ENCODE assay signal across 35 cellular contexts in the genomic region with DNA sequence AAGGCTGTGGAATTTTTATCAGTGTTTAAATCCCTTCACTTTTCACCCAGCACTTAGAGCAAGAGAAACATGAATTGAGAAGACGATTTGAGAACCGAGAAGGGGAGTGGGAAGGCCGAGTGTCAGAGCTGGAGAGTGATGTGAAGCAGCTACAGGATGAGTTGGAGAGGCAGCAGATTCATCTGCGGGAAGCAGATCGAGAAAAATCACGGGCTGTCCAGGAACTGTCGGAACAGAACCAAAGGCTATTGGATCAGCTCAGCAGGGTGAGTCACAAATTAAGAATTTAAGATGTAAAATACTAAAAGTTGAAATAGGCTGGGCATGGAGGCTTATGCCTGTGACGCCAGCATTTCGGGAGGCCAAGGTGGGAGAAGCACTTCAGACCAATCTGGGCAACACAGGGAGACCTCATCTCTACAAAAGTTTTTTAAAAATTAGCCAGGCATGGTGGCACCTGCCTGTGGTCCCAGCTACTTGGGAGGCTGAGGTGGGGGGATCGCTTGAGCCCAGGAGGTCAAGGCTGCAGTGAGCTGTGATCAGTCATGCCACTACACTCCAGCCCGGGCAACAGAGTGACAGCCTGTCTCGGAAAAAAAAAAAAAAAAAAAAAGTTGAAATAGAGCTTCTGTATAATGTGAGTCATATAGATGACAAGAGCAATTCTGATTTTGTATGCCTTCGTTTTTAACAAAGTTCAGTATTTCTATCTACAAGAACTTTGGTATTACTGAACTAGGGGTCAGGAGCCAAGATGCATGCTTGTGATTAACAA. TPM values are rescaled to one million over a fixed set of nuclear protein-coding genes. Genes with fewer than 3 reads are reported as not detected.
DNase-seq lines count a peak whose midpoint lies in the region; ATAC-seq, FAIRE-seq and TF ChIP-seq lines count a peak whose summit lies in the region.
"Had no signal": no experiment of that assay in that cellular context is flagged by ENCODE, and none has a peak within 500 bp of the region (broad histone marks: within the 10 kb centered on the region; RNA-seq: fewer than 3 reads in every experiment).

No MANE protein-coding gene starts in this region.

- ATAC-seq in activated CD8-positive, alpha-beta T cell treated with anti-CD3 and anti-CD28 coated beads for 36 hours, result peak; percentile 62
- no peak for ATAC-seq in activated CD8-positive, alpha-beta T cell treated with anti-CD3 and anti-CD28 coated beads, Interleukin-2, amount 10 ng/mL, durations not matched to agents 7 days and 5 days
- ATAC-seq: CD8-positive, alpha-beta T cell; gastrocnemius medialis; lower lobe of right lung; natural killer cell; psoas muscle; stimulated activated memory B cell treated with anti-CD40 and anti-IgM and Interleukin-4, amounts not matched to agents 10 μg/mL and 1 μg/mL and 100 μg/mL, for 72 hours had no signal

- no peak overlapping the region for H3K4me2 ChIP-seq in astrocyte (ENCODE audit: low read length)
- H3K4me2 ChIP-seq: hepatocyte had no signal

- H3K4me3 Mint-ChIP-seq in activated CD8-positive, alpha-beta T cell treated with anti-CD3 and anti-CD28 coated beads for 36 hours, result no peak overlapping the region
- no peak overlapping the region for H3K4me3 Mint-ChIP-seq in activated CD8-positive, alpha-beta T cell treated with anti-CD3 and anti-CD28 coated beads, Interleukin-2, amount 10 ng/mL, durations not matched to agents 7 days and 5 days
- H3K4me3 Mint-ChIP-seq in astrocyte (ENCODE audit: unreplicated experiment), result peak overlapping the region; percentile 28
- H3K4me3 Mint-ChIP-seq: activated CD4-positive, alpha-beta T cell treated with anti-CD3 and anti-CD28 coated beads, Interleukin-2, amount 10 ng/mL, durations not matched to agents 7 days and 5 days; CD8-positive, alpha-beta T cell; natural killer cell; stimulated activated memory B cell treated with anti-CD40 and anti-IgM and Interleukin-4, amounts not matched to agents 10 μg/mL and 1 μg/mL and 100 μg/mL, for 72 hours had no signal

- H3K9me3 ChIP-seq in astrocyte (ENCODE audit: insufficient read depth, low read depth, low read length), result no peaks in the 10 kb centered on the region
- H3K9me3 ChIP-seq: breast epithelium, gastrocnemius medialis, lower lobe of right lung, MG63, psoas muscle, SJCRH30, suprapubic skin had no signal

- FAIRE-seq in astrocyte (lab: Jason Lieb, UNC), result no peak
- FAIRE-seq: A204.1, endothelial cell of umbilical vein, H54 had no signal

- intact Hi-C loops in activated CD8-positive, alpha-beta T cell treated with anti-CD3 and anti-CD28 coated beads for 36 hours (cut with micrococcal nuclease), result no loop called here

- H2AFZ ChIP-seq in astrocyte (ENCODE audit: low read depth, low read length), result no peak overlapping the region
- H2AFZ ChIP-seq: hepatocyte had no signal

- POLR2A ChIA-PET in activated CD8-positive, alpha-beta T cell treated with anti-CD3 and anti-CD28 coated beads for 36 hours (lab: Charles Lee), result interaction anchor here (0.8 to 11.4 kb wide), 6 partner anchors 8 to 294 kb away, joined by 3 to 131 read pairs (median 4); partner anchors contain the start of genes BICDL1 and RNU4-2
- POLR2A ChIA-PET in activated CD8-positive, alpha-beta T cell treated with anti-CD3 and anti-CD28 coated beads, Interleukin-2, amount 10 ng/mL, durations not matched to agents 7 days and 5 days (lab: Charles Lee), result interaction anchor here (1.0 to 6.3 kb wide), 2 partner anchors 9 kb away, joined by 4 to 27 read pairs; partner anchors contain the start of gene BICDL1

- peaks cover 63% of the 10 kb centered on the region for H3K4me1 Mint-ChIP-seq in activated CD8-positive, alpha-beta T cell treated with anti-CD3 and anti-CD28 coated beads for 36 hours (ENCODE audit: low read depth)
- peaks cover 14% of the 10 kb centered on the region for H3K4me1 Mint-ChIP-seq in activated CD8-positive, alpha-beta T cell treated with anti-CD3 and anti-CD28 coated beads, Interleukin-2, amount 10 ng/mL, durations not matched to agents 7 days and 5 days (ENCODE audit: low read depth)
- H3K4me1 Mint-ChIP-seq in astrocyte (ENCODE audit: low read depth, unreplicated experiment), result peaks cover 24% of the 10 kb centered on the region
- H3K4me1 Mint-ChIP-seq: natural killer cell had no signal

- H3K27me3 Mint-ChIP-seq in activated CD8-positive, alpha-beta T cell treated with anti-CD3 and anti-CD28 coated beads for 36 hours, result no peaks in the 10 kb centered on the region
- no peaks in the 10 kb centered on the region for H3K27me3 Mint-ChIP-seq in activated CD8-positive, alpha-beta T cell treated with anti-CD3 and anti-CD28 coated beads, Interleukin-2, amount 10 ng/mL, durations not matched to agents 7 days and 5 days (ENCODE audit: low read depth)
- no peaks in the 10 kb centered on the region for H3K27me3 Mint-ChIP-seq in astrocyte (ENCODE audit: low read depth, unreplicated experiment)
- H3K27me3 Mint-ChIP-seq: activated CD4-positive, alpha-beta T cell treated with anti-CD3 and anti-CD28 coated beads, Interleukin-2, amount 10 ng/mL, durations not matched to agents 7 days and 5 days; stimulated activated memory B cell treated with anti-CD40 and anti-IgM and Interleukin-4, amounts not matched to agents 10 μg/mL and 1 μg/mL and 100 μg/mL, for 72 hours had no signal

- H3K4me3 ChIP-seq in astrocyte (ENCODE audit: insufficient read depth, low read depth, low read length), result no peak overlapping the region
- H3K4me3 ChIP-seq: breast epithelium, gastrocnemius medialis, hepatocyte, lower lobe of right lung, MG63, psoas muscle, SJCRH30, suprapubic skin had no signal

- H3K27ac ChIP-seq in astrocyte (ENCODE audit: low read depth, low read length), result no peak overlapping the region
- H3K27ac ChIP-seq: breast epithelium, gastrocnemius medialis, hepatocyte, HL-60, lower lobe of right lung, psoas muscle, SJCRH30, suprapubic skin had no signal

- CTCF ChIA-PET in activated CD8-positive, alpha-beta T cell treated with anti-CD3 and anti-CD28 coated beads for 36 hours (lab: Charles Lee), result interaction anchor here (1.2 to 2.7 kb wide), 4 partner anchors 8 to 17 kb away, joined by 3 to 7 read pairs (median 4); partner anchors contain the start of gene BICDL1
- CTCF ChIA-PET in activated CD8-positive, alpha-beta T cell treated with anti-CD3 and anti-CD28 coated beads, Interleukin-2, amount 10 ng/mL, durations not matched to agents 7 days and 5 days (lab: Charles Lee), result interaction anchor here (0.7 to 2.8 kb wide), 5 partner anchors 9 to 49 kb away, joined by 3 to 16 read pairs (median 3); partner anchors contain the start of gene BICDL1

- no peaks in the 10 kb centered on the region for H3K4me1 ChIP-seq in astrocyte (ENCODE audit: insufficient read depth, low read length)
- H3K4me1 ChIP-seq: breast epithelium, gastrocnemius medialis, lower lobe of right lung, psoas muscle, SJCRH30, suprapubic skin had no signal

- H3K9me3 Mint-ChIP-seq in activated CD8-positive, alpha-beta T cell treated with anti-CD3 and anti-CD28 coated beads for 36 hours, result no peaks in the 10 kb centered on the region
- no peaks in the 10 kb centered on the region for H3K9me3 Mint-ChIP-seq in activated CD8-positive, alpha-beta T cell treated with anti-CD3 and anti-CD28 coated beads, Interleukin-2, amount 10 ng/mL, durations not matched to agents 7 days and 5 days (ENCODE audit: insufficient read depth)
- H3K9me3 Mint-ChIP-seq in astrocyte (ENCODE audit: unreplicated experiment), result no peaks in the 10 kb centered on the region
- H3K9me3 Mint-ChIP-seq: activated CD4-positive, alpha-beta T cell treated with anti-CD3 and anti-CD28 coated beads, Interleukin-2, amount 10 ng/mL, durations not matched to agents 7 days and 5 days; CD8-positive, alpha-beta T cell; natural killer cell; stimulated activated memory B cell treated with anti-CD40 and anti-IgM and Interleukin-4, amounts not matched to agents 10 μg/mL and 1 μg/mL and 100 μg/mL, for 72 hours had no signal

- H3K79me2 ChIP-seq in astrocyte (ENCODE audit: insufficient read depth, low read length), result no peaks in the 10 kb centered on the region
- H3K79me2 ChIP-seq: hepatocyte had no signal

- no peak overlapping the region for H3K9ac ChIP-seq in astrocyte (ENCODE audit: low read length)

- TF ChIP-seq CTCF in activated CD8-positive, alpha-beta T cell treated with anti-CD3 and anti-CD28 coated beads for 36 hours (IDR thresholded peaks at IDR 0.05), result no peak
- no peak for TF ChIP-seq CTCF in astrocyte (IDR thresholded peaks at IDR 0.05; ENCODE audit: insufficient read depth, low read depth, low read length)

- no peaks in the 10 kb centered on the region for H3K36me3 ChIP-seq in astrocyte (ENCODE audit: insufficient read depth, low read length)
- H3K36me3 ChIP-seq: breast epithelium, gastrocnemius medialis, lower lobe of right lung, MG63, SJCRH30, suprapubic skin had no signal

- H3K27me3 ChIP-seq in astrocyte (ENCODE audit: insufficient read depth, low read length), result peaks cover 5% of the 10 kb centered on the region
- H3K27me3 ChIP-seq: breast epithelium, hepatocyte had no signal

- no peak for DNase-seq in activated CD8-positive, alpha-beta T cell treated with anti-CD3 and anti-CD28 coated beads for 36 hours
- no peak for DNase-seq in activated CD8-positive, alpha-beta T cell treated with anti-CD3 and anti-CD28 coated beads, Interleukin-2, amount 10 ng/mL, durations not matched to agents 7 days and 5 days
- peak; percentile 22 for DNase-seq in Daoy (ENCODE audit: low read depth)
- no peak for DNase-seq in astrocyte (ENCODE audit: low read depth)
- DNase-seq in renal cortical epithelial cell (ENCODE audit: low read depth), result peak; percentile 27
- no peak for DNase-seq in putamen (ENCODE audit: low spot score)
- DNase-seq in AG08396 (ENCODE audit: low spot score), result no peak
- no peak for DNase-seq in epidermal melanocyte (ENCODE audit: insufficient read length, low spot score)
- DNase-seq: activated CD4-positive, alpha-beta T cell treated with anti-CD3 and anti-CD28 coated beads, Interleukin-2, amount 10 ng/mL, durations not matched to agents 7 days and 5 days; activated effector memory CD4-positive, alpha-beta T cell treated with anti-CD3 and anti-CD28 coated beads, Interleukin-2, amount 50 U/mL, for 16 hours; AML-193; CD8-positive, alpha-beta T cell; gastrocnemius medialis; KG1; lower lobe of right lung; MG63; natural killer cell; NCI-H1105; NCI-H187; NCI-H2171; occipital lobe; psoas muscle; RPMI8226; SJCRH30; SW 1271; T-helper 9 cell had no signal

- peaks cover 81% of the 10 kb centered on the region for H3K36me3 Mint-ChIP-seq in activated CD8-positive, alpha-beta T cell treated with anti-CD3 and anti-CD28 coated beads for 36 hours (ENCODE audit: low read depth)
- peaks cover 54% of the 10 kb centered on the region for H3K36me3 Mint-ChIP-seq in activated CD8-positive, alpha-beta T cell treated with anti-CD3 and anti-CD28 coated beads, Interleukin-2, amount 10 ng/mL, durations not matched to agents 7 days and 5 days (ENCODE audit: low read depth)
- peaks cover 3% of the 10 kb centered on the region for H3K36me3 Mint-ChIP-seq in astrocyte (ENCODE audit: low read depth, unreplicated experiment)

- peak overlapping the region; percentile 43 for H3K27ac Mint-ChIP-seq in activated CD8-positive, alpha-beta T cell treated with anti-CD3 and anti-CD28 coated beads for 36 hours
- no peak overlapping the region for H3K27ac Mint-ChIP-seq in activated CD8-positive, alpha-beta T cell treated with anti-CD3 and anti-CD28 coated beads, Interleukin-2, amount 10 ng/mL, durations not matched to agents 7 days and 5 days
- H3K27ac Mint-ChIP-seq in astrocyte (ENCODE audit: unreplicated experiment), result peak overlapping the region; percentile 60
- H3K27ac Mint-ChIP-seq: activated CD4-positive, alpha-beta T cell treated with anti-CD3 and anti-CD28 coated beads, Interleukin-2, amount 10 ng/mL, durations not matched to agents 7 days and 5 days; CD8-positive, alpha-beta T cell; natural killer cell; stimulated activated memory B cell treated with anti-CD40 and anti-IgM and Interleukin-4, amounts not matched to agents 10 μg/mL and 1 μg/mL and 100 μg/mL, for 72 hours had no signal

- no peaks in the 10 kb centered on the region for H4K20me1 ChIP-seq in astrocyte (ENCODE audit: insufficient read depth, low read length)

RNA-seq across cellular contexts. Expression of gene BICDL1, which starts 9.6 kb away (rescaled TPM):
- total RNA-seq in activated CD8-positive, alpha-beta T cell treated with anti-CD3 and anti-CD28 coated beads for 36 hours, result 100 to 1,000 TPM; 103 to 107 TPM
- 10 to 100 TPM; 62.4 to 64.8 TPM for total RNA-seq in activated CD8-positive, alpha-beta T cell treated with anti-CD3 and anti-CD28 coated beads, Interleukin-2, amount 10 ng/mL, durations not matched to agents 7 days and 5 days
- 0.65 and 0.80 TPM in 2 replicates for total RNA-seq in Daoy (2014; rRNA removed; shearing (Covaris generic))
- total RNA-seq in astrocyte (7.3 and 8.8 TPM in 2 replicates), renal cortical epithelial cell (9.2 and 15.5 TPM in 2 replicates)
- total RNA-seq: endothelial cell of umbilical vein, fibroblast of lung, SJCRH30 had no signal

Comparison
In these comparisons a context has a peak if more than half of its experiments do, and no peak if none do; other contexts are left out.
1. DNase-seq: peak in Daoy (single experiment) and renal cortical epithelial cell (single experiment); none in activated CD8-positive, alpha-beta T cell treated with anti-CD3 and anti-CD28 coated beads for 36 hours (single experiment), activated CD8-positive, alpha-beta T cell treated with anti-CD3 and anti-CD28 coated beads, Interleukin-2, amount 10 ng/mL, durations not matched to agents 7 days and 5 days (single experiment), astrocyte (single experiment), putamen (single experiment), AG08396 (single experiment) and epidermal melanocyte (single experiment).